Comparison of ENCODE assay signal across 18 cellular contexts in genomic region chr9:125847735-125848134, GRCh38.
DNase-seq lines count a peak whose midpoint lies in the region; ATAC-seq and TF ChIP-seq lines count a peak whose summit lies in the region.
"Had no signal": no experiment of that assay in that cellular context is flagged by ENCODE, and none has a peak within 500 bp of the region (broad histone marks: within the 10 kb centered on the region; RNA-seq: fewer than 3 reads in every experiment).

No MANE protein-coding gene starts in this region.

- H3K9me3 Mint-ChIP-seq in mesothelial cell of epicardium: peaks cover 9% of the 10 kb centered on the region
- no peaks in the 10 kb centered on the region for H3K9me3 Mint-ChIP-seq in stimulated activated memory B cell treated with anti-CD40 and anti-IgM and Interleukin-4, amounts not matched to agents 10 μg/mL and 1 μg/mL and 100 μg/mL, for 72 hours

- H3K79me2 ChIP-seq in Loucy (ENCODE audit: insufficient read depth, low read length): peaks cover 93% of the 10 kb centered on the region

- no peak overlapping the region for H2AFZ ChIP-seq in Loucy (ENCODE audit: low read length)
- H2AFZ ChIP-seq: GM23338 had no signal

- no peak overlapping the region for H3K4me3 Mint-ChIP-seq in mesothelial cell of epicardium
- no peak overlapping the region for H3K4me3 Mint-ChIP-seq in stimulated activated memory B cell treated with anti-CD40 and anti-IgM and Interleukin-4, amounts not matched to agents 10 μg/mL and 1 μg/mL and 100 μg/mL, for 72 hours
- H3K4me3 Mint-ChIP-seq: CD14-positive monocyte; CD4-positive, alpha-beta memory T cell; GM23338 had no signal

- H3K9me3 ChIP-seq in Loucy (ENCODE audit: insufficient read depth, low read depth, low read length): no peaks in the 10 kb centered on the region
- H3K9me3 ChIP-seq: BLaER1 had no signal

- H3K9me2 ChIP-seq in Loucy (replicated peaks; ENCODE audit: low read depth, low read length): no peaks in the 10 kb centered on the region

- no peaks in the 10 kb centered on the region for H3F3A ChIP-seq in Loucy (ENCODE audit: low read depth)

- no peak overlapping the region for H3K9ac ChIP-seq in Loucy (ENCODE audit: low read depth, low read length, poor library complexity, severe bottlenecking)
- H3K9ac ChIP-seq: BLaER1 had no signal

- DNase-seq in NCI-H82 (lab: John Stamatoyannopoulos, UW) (peak; percentile 13), NCI-H82 treated with DMSO at 0.1 percent for 48 hours (lab: John Stamatoyannopoulos, UW; ENCODE audit: unreplicated experiment) (no peak), mesothelial cell of epicardium (ENCODE audit: low spot score in 2 of 2, unreplicated experiment in 2 of 2) (no peak), middle frontal gyrus (ENCODE audit: extremely low spot score, low spot score) (no peak)
- DNase-seq: 8988T; CD4-positive, alpha-beta memory T cell; DMS153; DMS79; GDM1; H7 had no signal

- no peaks in the 10 kb centered on the region for H3K27me3 Mint-ChIP-seq in mesothelial cell of epicardium (ENCODE audit: low read depth)
- H3K27me3 Mint-ChIP-seq in stimulated activated memory B cell treated with anti-CD40 and anti-IgM and Interleukin-4, amounts not matched to agents 10 μg/mL and 1 μg/mL and 100 μg/mL, for 72 hours: no peaks in the 10 kb centered on the region
- H3K27me3 Mint-ChIP-seq: CD4-positive, alpha-beta memory T cell had no signal

- H3K36me3 ChIP-seq in Loucy (ENCODE audit: insufficient read depth, low read length): no peaks in the 10 kb centered on the region
- H3K36me3 ChIP-seq: BLaER1 had no signal

- H3K4me2 ChIP-seq in Loucy (ENCODE audit: low read depth, low read length, poor library complexity, severe bottlenecking): peak overlapping the region; percentile 32
- H3K4me2 ChIP-seq: BLaER1, GM23338 had no signal

- no peak for ATAC-seq in SK-N-SH treated with all-trans-retinoic acid at 6 μM for 48 hours
- ATAC-seq in HG03439 (IDR thresholded peaks at IDR 0.05; ENCODE audit: unreplicated experiment): no peak
- ATAC-seq in stimulated activated memory B cell treated with anti-CD40 and anti-IgM and Interleukin-4, amounts not matched to agents 10 μg/mL and 1 μg/mL and 100 μg/mL, for 72 hours: no peak
- ATAC-seq: GM23338, HepG2 had no signal

- no peak overlapping the region for H3K4me3 ChIP-seq in Loucy (ENCODE audit: low read length, poor library complexity, severe bottlenecking)
- H3K4me3 ChIP-seq: BLaER1, GM23338 had no signal

- H3K4me1 ChIP-seq in Loucy (ENCODE audit: insufficient read depth, low read length, poor library complexity, severe bottlenecking): peaks cover 57% of the 10 kb centered on the region

- peaks cover 7% of the 10 kb centered on the region for H3K36me3 Mint-ChIP-seq in mesothelial cell of epicardium
- H3K36me3 Mint-ChIP-seq in stimulated activated memory B cell treated with anti-CD40 and anti-IgM and Interleukin-4, amounts not matched to agents 10 μg/mL and 1 μg/mL and 100 μg/mL, for 72 hours: peaks cover 15% of the 10 kb centered on the region
- H3K36me3 Mint-ChIP-seq: CD4-positive, alpha-beta memory T cell had no signal

- no peaks in the 10 kb centered on the region for H4K20me1 ChIP-seq in Loucy (ENCODE audit: insufficient read depth, low read length, poor library complexity, severe bottlenecking)
- H4K20me1 ChIP-seq: BLaER1 had no signal

- H3K27ac Mint-ChIP-seq in mesothelial cell of epicardium: no peak overlapping the region
- no peak overlapping the region for H3K27ac Mint-ChIP-seq in stimulated activated memory B cell treated with anti-CD40 and anti-IgM and Interleukin-4, amounts not matched to agents 10 μg/mL and 1 μg/mL and 100 μg/mL, for 72 hours
- H3K27ac Mint-ChIP-seq: CD14-positive monocyte; CD4-positive, alpha-beta memory T cell; GM23338 had no signal

- TF ChIP-seq CTCF in Loucy (conservative IDR thresholded peaks at IDR 0.05; ENCODE audit: low read length): no peak
- TF ChIP-seq CTCF in mesothelial cell of epicardium (IDR thresholded peaks at IDR 0.05; ENCODE audit: unreplicated experiment): no peak

- H3K27me3 ChIP-seq in Loucy (ENCODE audit: insufficient read depth, low read length, poor library complexity, severe bottlenecking): no peaks in the 10 kb centered on the region
- H3K27me3 ChIP-seq: BLaER1 had no signal

- H3K4me1 Mint-ChIP-seq in mesothelial cell of epicardium: peaks cover 33% of the 10 kb centered on the region
- peaks cover 14% of the 10 kb centered on the region for H3K4me1 Mint-ChIP-seq in stimulated activated memory B cell treated with anti-CD40 and anti-IgM and Interleukin-4, amounts not matched to agents 10 μg/mL and 1 μg/mL and 100 μg/mL, for 72 hours

TF ChIP-seq in SK-N-SH treated with all-trans-retinoic acid at 6 μM for 48 hours, 23 proteins besides CTCF, POLR2A, EP300 and RAD21:
- no peak for TF ChIP-seq PATZ1 (CRISPR knock-in tag; IDR thresholded peaks at IDR 0.05; ENCODE audit: borderline replicate concordance)
- peak; percentile 43; the same call in 1 of the 2 replicates for TF ChIP-seq TSHZ2 (CRISPR knock-in tag; IDR thresholded peaks at IDR 0.05)
- TF ChIP-seq CSDC2 (CRISPR knock-in tag; IDR thresholded peaks at IDR 0.05): no peak
- no peak for TF ChIP-seq BACH2 (CRISPR knock-in tag; IDR thresholded peaks at IDR 0.05; ENCODE audit: borderline replicate concordance)
- no peak for TF ChIP-seq ZFP30 (CRISPR knock-in tag; IDR thresholded peaks at IDR 0.05)
- no peak for TF ChIP-seq PPARA (CRISPR knock-in tag; IDR thresholded peaks at IDR 0.05; ENCODE audit: borderline replicate concordance)
- no peak for TF ChIP-seq POU6F1 (CRISPR knock-in tag; IDR thresholded peaks at IDR 0.05; ENCODE audit: borderline replicate concordance, low read depth)
- TF ChIP-seq TCF4 (CRISPR knock-in tag; IDR thresholded peaks at IDR 0.05; ENCODE audit: borderline replicate concordance): peak; percentile 55; the same call in 1 of the 2 replicates
- no peak for TF ChIP-seq ISL1 (CRISPR knock-in tag; IDR thresholded peaks at IDR 0.05)
